Comparison of ENCODE assay signal across 8 cellular contexts in genomic region chr17:17840751-17841591, GRCh38. TPM values are rescaled to one million over a fixed set of nuclear protein-coding genes. Genes with fewer than 3 reads are reported as not detected.
DNase-seq lines count a peak whose midpoint lies in the region; ATAC-seq and TF ChIP-seq lines count a peak whose summit lies in the region.

No MANE protein-coding gene starts in this region.

- TF ChIP-seq POLR2A in HCT116 (IDR thresholded peaks at IDR 0.05; ENCODE audit: borderline replicate concordance, extremely low read depth, insufficient read depth, insufficient read length), result no peak

- H3K4me3 ChIP-seq in ACC112 (ENCODE audit: low read depth, low read length) (peak overlapping the region; percentile 76), HCT116 (replicated peaks in 1 of 2; ENCODE audit: low read depth in 1 of 2, low read length in 2 of 2) (peak overlapping the region; percentile 52 to 84), WERI-Rb-1 (ENCODE audit: low read depth, low read length) (peak overlapping the region; percentile 44), fibroblast of the aortic adventitia (ENCODE audit: low read depth, low read length) (no peak overlapping the region)

- peak overlapping the region; percentile 88 for H3K4me2 ChIP-seq in HCT116 (ENCODE audit: low read length)

- no peak for TF ChIP-seq RAD21 in HCT116 (IDR thresholded peaks at IDR 0.05; ENCODE audit: low read depth)

- peaks cover 2% of the 10 kb centered on the region for H3K79me2 ChIP-seq in ACC112 (ENCODE audit: control insufficient read depth, insufficient read depth, low read length, unreplicated experiment)
- H3K79me2 ChIP-seq in HCT116 (ENCODE audit: insufficient read depth, low read length), result peaks cover 18% of the 10 kb centered on the region

- DNase-seq in HCT116 (ENCODE audit: low read depth, low spot score), result no peak
- peak; percentile 59 for DNase-seq in WERI-Rb-1
- peak; percentile 47 for DNase-seq in fibroblast of the aortic adventitia (ENCODE audit: low read depth)
- DNase-seq in occipital lobe (lab: John Stamatoyannopoulos, UW), result peak; percentile 73
- DNase-seq in NCI-H774 (lab: John Stamatoyannopoulos, UW), result no peak
- no peak for DNase-seq in NCI-H2107 (lab: John Stamatoyannopoulos, UW)
- DNase-seq in stimulated activated CD4-positive, alpha-beta T cell treated with anti-CD3 and anti-CD28 coated beads, Interleukin-12 subunit alpha, Interleukin-12 subunit beta, amount 100 ng/mL, for 4 hours, result no peak

- BruUV-seq in HCT116 (replicated peaks; lab: Mats Ljungman, UMichigan), result no TSS peak

- TF ChIP-seq CTCF in HCT116 (IDR thresholded peaks at IDR 0.05 in 2 of 3, conservative IDR thresholded peaks at IDR 0.05 in 1 of 3; ENCODE audit: borderline replicate concordance in 1 of 3, insufficient read depth in 1 of 3, low read depth in 2 of 3, low read length in 2 of 3), result no peak
- TF ChIP-seq CTCF in WERI-Rb-1 (IDR thresholded peaks at IDR 0.05; ENCODE audit: low read depth, low read length), result no peak
- no peak for TF ChIP-seq CTCF in fibroblast of the aortic adventitia (IDR thresholded peaks at IDR 0.05; ENCODE audit: insufficient read depth, low read length)

- no peaks in the 10 kb centered on the region for H4K20me1 ChIP-seq in HCT116 (ENCODE audit: insufficient read depth)

- no peak overlapping the region for H2AFZ ChIP-seq in ACC112 (ENCODE audit: low read length, unreplicated experiment)
- H2AFZ ChIP-seq in HCT116 (ENCODE audit: low read depth, low read length, poor library complexity, severe bottlenecking), result no peak overlapping the region

- intact Hi-C loops in HCT116 (cut with micrococcal nuclease), result no loop called here

- H3K27me3 ChIP-seq in ACC112 (ENCODE audit: insufficient read depth, low read length) (no peaks in the 10 kb centered on the region), HCT116 (ENCODE audit: insufficient read depth, low read length) (no peaks in the 10 kb centered on the region), WERI-Rb-1 (ENCODE audit: insufficient read depth, low read depth, severe bottlenecking) (no peaks in the 10 kb centered on the region)

- H3K36me3 ChIP-seq in ACC112 (ENCODE audit: insufficient read depth, low read length) (no peaks in the 10 kb centered on the region), HCT116 (ENCODE audit: control insufficient read depth in 1 of 2, insufficient read depth in 2 of 2, low read length in 2 of 2) (no peaks in the 10 kb centered on the region), WERI-Rb-1 (peaks cover 6% of the 10 kb centered on the region)

- H3K9ac ChIP-seq in HCT116 (ENCODE audit: low read length), result peak overlapping the region; percentile 99

- H3K27ac ChIP-seq in ACC112 (ENCODE audit: low read depth, low read length) (peak overlapping the region; percentile 97), HCT116 (ENCODE audit: low read depth, low read length) (peak overlapping the region; percentile 98), WERI-Rb-1 (peak overlapping the region; percentile 15)

- H3K4me1 ChIP-seq in ACC112 (ENCODE audit: control insufficient read depth, insufficient read depth, low read length, unreplicated experiment) (peaks cover 40% of the 10 kb centered on the region), HCT116 (ENCODE audit: control insufficient read depth in 1 of 2, insufficient read depth in 2 of 2, low read length in 2 of 2) (peaks cover 48 to 61% of the 10 kb centered on the region in 2 experiments)

- H3K9me2 ChIP-seq in HCT116 (ENCODE audit: insufficient read depth), result no peaks in the 10 kb centered on the region

- no peaks in the 10 kb centered on the region for H3K9me3 ChIP-seq in HCT116 (ENCODE audit: control insufficient read depth in 1 of 2, insufficient read depth in 1 of 2, low read depth in 1 of 2, low read length in 2 of 2)
- no peaks in the 10 kb centered on the region for H3K9me3 ChIP-seq in WERI-Rb-1 (ENCODE audit: severe bottlenecking)

- CTCF ChIA-PET in HCT116 (lab: Charles Lee), result no interaction called here

- ATAC-seq in HCT116, result no peak

- POLR2A ChIA-PET in HCT116 (lab: Charles Lee), result interaction anchor here (1.0 to 1.9 kb wide), 3 partner anchors 8 to 23 kb away, joined by 3 to 11 read pairs (median 4); no protein-coding TSS in a partner anchor

- RAD21 ChIA-PET in HCT116 (lab: Charles Lee; ENCODE audit: low non-redundant PET in 1 of 2, low total read pairs in 2 of 2, uncharacterized antibody in 2 of 2, unreplicated experiment in 2 of 2), result interaction anchor here (0.6 to 0.7 kb wide), 4 partner anchors 8 to 447 kb away, joined by 3 read pairs; no protein-coding TSS in a partner anchor

TF ChIP-seq in HCT116, 20 proteins besides CTCF, POLR2A, EP300 and RAD21:
- peak; percentile 28; the same call in 1 of the 2 replicates for TF ChIP-seq SP1 (IDR thresholded peaks at IDR 0.05; ENCODE audit: low read depth)
- TF ChIP-seq ZBTB33 (IDR thresholded peaks at IDR 0.05; ENCODE audit: extremely low read depth, insufficient replicate concordance, low read length), result no peak
- TF ChIP-seq POLR2AphosphoS5 (IDR thresholded peaks at IDR 0.05; ENCODE audit: low read depth, low read length), result no peak; the same call in 1 of the 2 replicates

RNA-seq across cellular contexts. Expression of gene SREBF1, which starts 4.2 kb away (rescaled TPM):
- total RNA-seq in HCT116 (2021; ENCODE audit: unreplicated experiment) (298 TPM), fibroblast of the aortic adventitia (ENCODE audit: low replicate concordance) (48.7 and 82.1 TPM in 2 replicates), occipital lobe (12.6 TPM)
- polyA plus RNA-seq in HCT116 (2012), result 252 and 301 TPM in 2 replicates

Comparison
In these comparisons a context has a peak if more than half of its experiments do, and no peak if none do; other contexts are left out.
1. H3K27ac ChIP-seq: peak in every context shown above with its lines; median percentile 98 in HCT116; 97 in ACC112; 15 in WERI-Rb-1.
2. DNase-seq: peak in WERI-Rb-1 (single experiment), fibroblast of the aortic adventitia (single experiment) and occipital lobe (single experiment); none in HCT116 (single experiment), NCI-H774 (single experiment), NCI-H2107 (single experiment) and stimulated activated CD4-positive, alpha-beta T cell treated with anti-CD3 and anti-CD28 coated beads, Interleukin-12 subunit alpha, Interleukin-12 subunit beta, amount 100 ng/mL, for 4 hours (single experiment).